In the genomic region with DNA sequence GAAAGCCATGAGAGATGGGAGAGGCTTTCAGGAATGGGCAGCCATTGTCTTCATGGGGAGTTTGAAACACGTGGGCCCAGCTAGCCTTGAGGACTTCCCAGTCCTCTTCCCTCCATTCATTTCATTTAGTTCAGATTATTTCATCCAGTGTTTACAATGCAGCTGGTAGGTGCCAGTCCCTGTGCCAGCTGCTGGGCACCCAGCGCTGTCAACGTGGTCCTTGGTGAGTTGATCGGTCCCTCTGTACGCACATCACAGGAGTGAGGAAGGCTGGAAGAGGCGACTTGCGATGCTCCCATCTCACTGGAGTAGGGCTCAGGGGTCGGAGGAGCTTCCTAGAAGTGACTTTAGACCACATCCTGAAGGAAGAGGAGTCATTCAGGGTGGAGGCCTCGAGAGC, we compare ENCODE assay signal across 14 cellular contexts.
DNase-seq lines count a peak whose midpoint lies in the region; ATAC-seq and TF ChIP-seq lines count a peak whose summit lies in the region.
"Had no signal": no experiment of that assay in that cellular context is flagged by ENCODE, and none has a peak within 500 bp of the region (broad histone marks: within the 10 kb centered on the region; RNA-seq: fewer than 3 reads in every experiment).

No MANE protein-coding gene starts in this region.

- H3K4me1 ChIP-seq in adrenal gland (replicated peaks in 1 of 2) (peaks cover 17 to 28% of the 10 kb centered on the region in 2 donors), mucosa of rectum (ENCODE audit: control insufficient read depth in 2 of 2, insufficient read depth in 2 of 2, low read length in 2 of 2) (peaks cover 31 to 54% of the 10 kb centered on the region in 2 donors), testis (peaks cover 16% of the 10 kb centered on the region)

- ATAC-seq in GM19452 (IDR thresholded peaks at IDR 0.05; ENCODE audit: unreplicated experiment), result no peak

- peaks cover 70% of the 10 kb centered on the region for H3K4me1 Mint-ChIP-seq in activated CD4-positive, alpha-beta T cell treated with anti-CD3 and anti-CD28 coated beads, Interleukin-2, amount 10 ng/mL, durations not matched to agents 7 days and 5 days

- POLR2A ChIA-PET in activated CD4-positive, alpha-beta T cell treated with anti-CD3 and anti-CD28 coated beads, Interleukin-2, amount 10 ng/mL, durations not matched to agents 7 days and 5 days (lab: Charles Lee), result no interaction called here

- H3K9me3 ChIP-seq in adrenal gland (replicated peaks in 1 of 3) (no peaks in the 10 kb centered on the region), mucosa of rectum (ENCODE audit: control insufficient read depth in 2 of 2, low read length in 2 of 2) (no peaks in the 10 kb centered on the region), testis (no peaks in the 10 kb centered on the region)

- no peak overlapping the region for H3K4me3 ChIP-seq in adrenal gland
- no peak overlapping the region for H3K4me3 ChIP-seq in mucosa of rectum (ENCODE audit: low read length in 2 of 2)
- no peak overlapping the region for H3K4me3 ChIP-seq in testis

- DNase-seq in activated CD4-positive, alpha-beta T cell treated with anti-CD3 and anti-CD28 coated beads, Interleukin-2, amount 10 ng/mL, durations not matched to agents 7 days and 5 days, result no peak
- DNase-seq in activated CD4-positive, alpha-beta T cell treated with anti-CD3 and anti-CD28 coated beads for 4 hours, result no peak
- no peak for DNase-seq in adrenal gland
- DNase-seq in testis, result no peak
- DNase-seq in NCI-H82 (lab: John Stamatoyannopoulos, UW), result no peak
- DNase-seq in 8988T, result no peak
- DNase-seq: activated CD4-positive, alpha-beta T cell treated with anti-CD3 and anti-CD28 coated beads, Interleukin-2, amount 50 U/mL, for 4 hours; effector CD8-positive, alpha-beta T cell; stimulated activated CD4-positive, alpha-beta T cell treated with anti-CD3 and anti-CD28 coated beads, Interleukin-4, amount 100 ng/mL, for 4 hours; SW 1271; trophoblast cell had no signal

- WGBS in adrenal gland, 4 donors, result 80 to 93% (median 86%) methylated on average over 9 of the region's 9 CpGs
- WGBS in testis, 2 donors, result 90 to 93% methylated on average over 9 of the region's 9 CpGs

- H3K27ac Mint-ChIP-seq in activated CD4-positive, alpha-beta T cell treated with anti-CD3 and anti-CD28 coated beads, Interleukin-2, amount 10 ng/mL, durations not matched to agents 7 days and 5 days, result peak overlapping the region; percentile 67
- H3K27ac Mint-ChIP-seq: activated naive CD8-positive, alpha-beta T cell had no signal

- intact Hi-C loops in adrenal gland (cut with DNase I), result no loop called here
- intact Hi-C loops in testis (cut with DNase I; ENCODE audit: low total_unique reads), result no loop called here

- H3K27me3 ChIP-seq in adrenal gland (no peaks in the 10 kb centered on the region), mucosa of rectum (ENCODE audit: control insufficient read depth in 2 of 2, insufficient read depth in 2 of 2, low read length in 2 of 2) (no peaks in the 10 kb centered on the region), testis (no peaks in the 10 kb centered on the region)

- peaks cover 62% of the 10 kb centered on the region for H3K36me3 Mint-ChIP-seq in activated CD4-positive, alpha-beta T cell treated with anti-CD3 and anti-CD28 coated beads, Interleukin-2, amount 10 ng/mL, durations not matched to agents 7 days and 5 days (ENCODE audit: low read depth)

- H3K4me3 Mint-ChIP-seq in activated CD4-positive, alpha-beta T cell treated with anti-CD3 and anti-CD28 coated beads, Interleukin-2, amount 10 ng/mL, durations not matched to agents 7 days and 5 days, result no peak overlapping the region
- H3K4me3 Mint-ChIP-seq: activated naive CD8-positive, alpha-beta T cell had no signal

- TF ChIP-seq POLR2A in adrenal gland (IDR thresholded peaks at IDR 0.05) (no peak), testis (IDR thresholded peaks at IDR 0.05) (no peak)

- H3K27ac ChIP-seq in adrenal gland, result peak overlapping the region in 4 of 5 donors; percentile 55 to 87 (median 80)
- H3K27ac ChIP-seq in mucosa of rectum (ENCODE audit: low read depth in 2 of 2, low read length in 2 of 2), result peak overlapping the region; percentile 85 to 90
- H3K27ac ChIP-seq in testis, result peak overlapping the region; percentile 29 to 66

- H3K9ac ChIP-seq in mucosa of rectum (ENCODE audit: low read depth in 1 of 2, low read length in 2 of 2), result peak overlapping the region; percentile 19 to 46

- TF ChIP-seq CTCF in adrenal gland (IDR thresholded peaks at IDR 0.05) (no peak), testis (IDR thresholded peaks at IDR 0.05) (no peak)

- no peaks in the 10 kb centered on the region for H3K27me3 Mint-ChIP-seq in activated CD4-positive, alpha-beta T cell treated with anti-CD3 and anti-CD28 coated beads, Interleukin-2, amount 10 ng/mL, durations not matched to agents 7 days and 5 days
- H3K27me3 Mint-ChIP-seq: activated naive CD8-positive, alpha-beta T cell had no signal

- CTCF ChIA-PET in activated CD4-positive, alpha-beta T cell treated with anti-CD3 and anti-CD28 coated beads, Interleukin-2, amount 10 ng/mL, durations not matched to agents 7 days and 5 days (lab: Charles Lee), result interaction anchor here (0.8 to 1.4 kb wide), 3 partner anchors 21 to 209 kb away, joined by 3 read pairs; no protein-coding TSS in a partner anchor

- peaks cover 6% of the 10 kb centered on the region for H3K9me3 Mint-ChIP-seq in activated CD4-positive, alpha-beta T cell treated with anti-CD3 and anti-CD28 coated beads, Interleukin-2, amount 10 ng/mL, durations not matched to agents 7 days and 5 days

- H3K36me3 ChIP-seq in adrenal gland (replicated peaks in 1 of 2) (no peaks in the 10 kb centered on the region), mucosa of rectum (ENCODE audit: control insufficient read depth in 2 of 2, insufficient read depth in 2 of 2, low read length in 2 of 2) (no peaks in the 10 kb centered on the region), testis (ENCODE audit: low read depth, missing control alignments) (no peaks in the 10 kb centered on the region)
